1 cellular context compared by ENCODE assay signal in the genomic region with DNA sequence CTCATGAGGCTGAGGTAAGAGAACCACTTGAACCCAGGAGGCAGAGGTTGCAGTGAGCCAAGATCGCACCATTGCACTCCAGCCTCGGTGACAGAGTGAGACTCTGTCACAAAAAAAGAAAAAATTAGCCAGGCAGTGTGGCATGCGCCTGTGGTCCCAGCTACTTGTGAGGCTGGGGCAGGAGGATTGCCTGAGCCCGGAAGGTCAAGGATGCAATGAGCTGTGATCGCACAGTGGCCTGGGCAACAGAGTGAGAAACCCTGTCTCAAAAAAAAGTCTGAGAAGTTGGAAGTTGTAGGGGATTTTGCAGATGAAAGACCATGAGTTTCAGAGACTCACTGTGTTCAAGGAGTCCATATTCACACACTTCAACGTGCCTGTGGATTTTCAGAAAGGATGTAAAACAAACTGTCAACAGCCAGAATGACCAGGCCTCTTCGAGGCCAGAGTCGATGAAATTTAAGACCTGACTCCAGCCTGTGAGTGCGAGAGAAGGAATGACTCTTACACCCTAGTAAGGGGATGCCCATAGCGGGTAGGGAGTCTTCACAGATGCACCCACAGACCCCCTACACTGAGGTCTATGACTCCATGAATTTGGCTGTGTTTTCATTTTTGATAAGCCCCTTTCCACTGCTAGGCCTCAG.
TF ChIP-seq lines count a peak whose summit lies in the region.

No MANE protein-coding gene starts in this region.

TF ChIP-seq in H1, 55 proteins besides CTCF, POLR2A, EP300 and RAD21:
- no peak for TF ChIP-seq SAP30 (IDR thresholded peaks at IDR 0.05; ENCODE audit: insufficient read depth, insufficient replicate concordance, low read length)
- no peak for TF ChIP-seq TAF1 (IDR thresholded peaks at IDR 0.05; ENCODE audit: low read depth, low read length)
- TF ChIP-seq TBP (IDR thresholded peaks at IDR 0.05; ENCODE audit: low read depth, low read length) = no peak
- TF ChIP-seq NRF1 (IDR thresholded peaks at IDR 0.05; ENCODE audit: low read depth, low read length) = no peak
- TF ChIP-seq JUN (IDR thresholded peaks at IDR 0.05; ENCODE audit: low read depth, low read length) = no peak
- no peak for TF ChIP-seq TCF12 (IDR thresholded peaks at IDR 0.05; ENCODE audit: low read depth, low read length)
- TF ChIP-seq SIN3A (conservative IDR thresholded peaks at IDR 0.05 in 1 of 2, IDR thresholded peaks at IDR 0.05 in 1 of 2; ENCODE audit: low read depth in 1 of 2, low read length in 2 of 2) = no peak
- no peak for TF ChIP-seq SRF (IDR thresholded peaks at IDR 0.05; ENCODE audit: low read depth, low read length)
- TF ChIP-seq KDM1A (IDR thresholded peaks at IDR 0.05; ENCODE audit: borderline replicate concordance, low read length) = no peak
- TF ChIP-seq CBX5 (IDR thresholded peaks at IDR 0.05; ENCODE audit: low read depth, low read length) = no peak
- TF ChIP-seq FOSL1 (IDR thresholded peaks at IDR 0.05; ENCODE audit: insufficient read depth, low read depth, low read length) = no peak
- no peak for TF ChIP-seq RFX5 (IDR thresholded peaks at IDR 0.05; ENCODE audit: borderline replicate concordance, low read depth, low read length)
- no peak for TF ChIP-seq JUND (IDR thresholded peaks at IDR 0.05; ENCODE audit: low read length)
- TF ChIP-seq BACH1 (IDR thresholded peaks at IDR 0.05; ENCODE audit: low read length) = no peak
- no peak for TF ChIP-seq YY1 (IDR thresholded peaks at IDR 0.05; ENCODE audit: low read depth, low read length)
- TF ChIP-seq CBX8 (IDR thresholded peaks at IDR 0.05; ENCODE audit: borderline replicate concordance, low read depth, low read length) = no peak
